Comparison of ENCODE assay signal across 3 cellular contexts in genomic region chr2:111148925-111149324, GRCh38.
TF ChIP-seq lines count a peak whose summit lies in the region.

No MANE protein-coding gene starts in this region.

TF ChIP-seq in liver, 16 proteins besides CTCF, POLR2A, EP300 and RAD21:
- TF ChIP-seq TAF1 (conservative IDR thresholded peaks at IDR 0.05): no peak
- TF ChIP-seq ATF3 (IDR thresholded peaks at IDR 0.05): no peak
- TF ChIP-seq SP1 (IDR thresholded peaks at IDR 0.05): no peak
- TF ChIP-seq REST (IDR thresholded peaks at IDR 0.05): no peak
- TF ChIP-seq FOXA1 (IDR thresholded peaks at IDR 0.05): no peak
- TF ChIP-seq NR2F2 (IDR thresholded peaks at IDR 0.05): peak; percentile 43
- no peak for TF ChIP-seq HNF4A (conservative IDR thresholded peaks at IDR 0.05)
- no peak for TF ChIP-seq GABPA (IDR thresholded peaks at IDR 0.05 in 1 of 2, conservative IDR thresholded peaks at IDR 0.05 in 1 of 2)
TF ChIP-seq in liver: peak in this region for 1.

TF ChIP-seq in HepG2, 621 proteins besides CTCF, POLR2A, EP300 and RAD21:
- no peak for TF ChIP-seq RARA (CRISPR knock-in tag; IDR thresholded peaks at IDR 0.05)
- TF ChIP-seq ATF6 (CRISPR knock-in tag; conservative IDR thresholded peaks at IDR 0.05): no peak
- no peak for TF ChIP-seq ZNF460 (CRISPR knock-in tag; IDR thresholded peaks at IDR 0.05; ENCODE audit: borderline replicate concordance)
- TF ChIP-seq ZNF781 (CRISPR knock-in tag; IDR thresholded peaks at IDR 0.05; ENCODE audit: borderline replicate concordance, not compliant biosample characterization): no peak
- no peak for TF ChIP-seq ATF3 (CRISPR knock-in tag; IDR thresholded peaks at IDR 0.05)
- TF ChIP-seq MTA3 (CRISPR knock-in tag; IDR thresholded peaks at IDR 0.05): no peak

TF ChIP-seq in K562, 482 proteins besides CTCF, POLR2A, EP300 and RAD21 (continues in another document):
- TF ChIP-seq CEBPB (tag; IDR thresholded peaks at IDR 0.05): no peak
- TF ChIP-seq HDAC3 (IDR thresholded peaks at IDR 0.05; ENCODE audit: borderline replicate concordance, partially characterized antibody): peak; percentile 63
- TF ChIP-seq ETV1 (tag; conservative IDR thresholded peaks at IDR 0.05; ENCODE audit: low read depth): peak; percentile 35
- TF ChIP-seq ELK3 (CRISPR knock-in tag; IDR thresholded peaks at IDR 0.05): no peak
- TF ChIP-seq POLR2AphosphoS2 (IDR thresholded peaks at IDR 0.05; ENCODE audit: low read length): no peak
- TF ChIP-seq ZNF592 (IDR thresholded peaks at IDR 0.05): peak; percentile 66
- peak; percentile 20; the same call in 1 of the 2 replicates for TF ChIP-seq SMARCC2 (IDR thresholded peaks at IDR 0.05; ENCODE audit: low read depth)
- no peak for TF ChIP-seq SPI1 (IDR thresholded peaks at IDR 0.05; ENCODE audit: borderline replicate concordance, low read depth, low read length)
- TF ChIP-seq CREBBP (IDR thresholded peaks at IDR 0.05; ENCODE audit: low read depth, low read length): no peak
- peak; percentile 44; the same call in 1 of the 2 replicates for TF ChIP-seq MGA (IDR thresholded peaks at IDR 0.05)
- TF ChIP-seq KLF6 (CRISPR knock-in tag; IDR thresholded peaks at IDR 0.05; ENCODE audit: borderline replicate concordance): no peak
- TF ChIP-seq MCM3 (IDR thresholded peaks at IDR 0.05): no peak
- TF ChIP-seq ESRRB (CRISPR knock-in tag; IDR thresholded peaks at IDR 0.05; ENCODE audit: borderline replicate concordance): no peak
- TF ChIP-seq SP2 (IDR thresholded peaks at IDR 0.05; ENCODE audit: extremely low read depth, low read depth, low read length, poor library complexity, severe bottlenecking): no peak
- peak; percentile 47 to 65; a peak in 3 of 4 replicates for TF ChIP-seq MNT (conservative IDR thresholded peaks at IDR 0.05)
- TF ChIP-seq POLR2H (tag; IDR thresholded peaks at IDR 0.05; ENCODE audit: low read depth): no peak
- TF ChIP-seq NR3C1 (CRISPR knock-in tag; IDR thresholded peaks at IDR 0.05): no peak
- TF ChIP-seq HDAC8 (tag; IDR thresholded peaks at IDR 0.05): no peak
- TF ChIP-seq POU5F1 (IDR thresholded peaks at IDR 0.05; ENCODE audit: borderline replicate concordance, low read depth, low read length, partially characterized antibody): no peak
- TF ChIP-seq TEAD2 (tag; IDR thresholded peaks at IDR 0.05): 0 out of 2 replicates have a peak, but pooled peaks have one; percentile 36
- TF ChIP-seq SETDB1 (IDR thresholded peaks at IDR 0.05; ENCODE audit: low read length): no peak
- no peak for TF ChIP-seq SMAD4 (CRISPR knock-in tag; conservative IDR thresholded peaks at IDR 0.05)
- TF ChIP-seq HES1 (IDR thresholded peaks at IDR 0.05; ENCODE audit: low read depth): no peak
- peak; percentile 43 for TF ChIP-seq CREM (IDR thresholded peaks at IDR 0.05; ENCODE audit: low read depth)
- TF ChIP-seq FOXP1 (CRISPR knock-in tag; IDR thresholded peaks at IDR 0.05): no peak
- no peak for TF ChIP-seq KAT7 (CRISPR knock-in tag; IDR thresholded peaks at IDR 0.05; ENCODE audit: borderline replicate concordance)
- no peak for TF ChIP-seq MCM5 (IDR thresholded peaks at IDR 0.05; ENCODE audit: low read depth)
- TF ChIP-seq BRF1 (IDR thresholded peaks at IDR 0.05; ENCODE audit: borderline replicate concordance, extremely low read depth, insufficient read length): no peak
- TF ChIP-seq COPS2 (conservative IDR thresholded peaks at IDR 0.05): no peak
- TF ChIP-seq ASH1L (IDR thresholded peaks at IDR 0.05; ENCODE audit: borderline replicate concordance, low read depth, partially characterized antibody): no peak
- TF ChIP-seq POLR2G (IDR thresholded peaks at IDR 0.05; ENCODE audit: low read depth, low read length): no peak
- TF ChIP-seq EP400 (IDR thresholded peaks at IDR 0.05): no peak
- TF ChIP-seq FOXJ2 (tag; IDR thresholded peaks at IDR 0.05): no peak
- TF ChIP-seq TFE3 (CRISPR knock-in tag; IDR thresholded peaks at IDR 0.05): no peak
- TF ChIP-seq OTX1 (CRISPR knock-in tag; IDR thresholded peaks at IDR 0.05): no peak
